ENCODE assay signal across 1 cellular context in the genomic region with DNA sequence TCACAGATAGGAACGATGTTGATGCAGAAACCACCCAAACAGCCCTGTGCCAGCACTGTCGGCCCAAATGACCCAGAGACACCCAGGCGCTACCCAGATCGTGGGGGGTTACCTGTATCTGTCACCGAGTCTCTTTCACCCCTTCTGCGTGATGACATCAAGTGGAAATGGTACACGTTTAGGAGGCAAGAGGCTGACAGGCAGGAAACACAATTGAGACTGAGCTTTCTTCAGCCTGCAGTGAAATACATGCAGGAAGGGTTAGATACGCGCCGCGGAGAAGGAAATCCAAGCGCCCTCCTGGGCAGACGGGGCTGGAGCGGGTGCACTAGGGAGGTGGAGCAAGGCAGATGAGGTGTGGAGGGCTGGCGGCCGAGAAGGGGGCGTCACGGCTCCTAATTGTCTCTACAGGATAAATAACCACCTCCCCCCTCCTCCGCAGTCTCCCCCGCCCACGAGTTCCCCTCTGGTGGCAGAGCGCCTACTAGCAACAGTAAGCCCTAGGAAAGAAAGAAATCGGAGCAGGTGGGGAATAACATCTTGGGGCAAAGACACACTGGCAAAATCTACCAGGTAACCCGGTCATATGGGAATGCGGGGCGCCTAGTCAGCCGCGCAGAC.
TF ChIP-seq lines count a peak whose summit lies in the region.

A gene with protein sequence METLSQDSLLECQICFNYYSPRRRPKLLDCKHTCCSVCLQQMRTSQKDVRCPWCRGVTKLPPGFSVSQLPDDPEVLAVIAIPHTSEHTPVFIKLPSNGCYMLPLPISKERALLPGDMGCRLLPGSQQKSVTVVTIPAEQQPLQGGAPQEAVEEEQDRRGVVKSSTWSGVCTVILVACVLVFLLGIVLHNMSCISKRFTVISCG (minus strand): TSS at position 325 of the 621 bp plus-strand sequence. CDS start 76,544 bp downstream, outside the sequence.

TF ChIP-seq in H1, 55 proteins besides CTCF, POLR2A, EP300 and RAD21:
- TF ChIP-seq TAF1 (IDR thresholded peaks at IDR 0.05; ENCODE audit: low read depth, low read length) (0 out of 2 replicates have a peak, but pooled peaks have one; percentile 15), GTF2F1 (IDR thresholded peaks at IDR 0.05; ENCODE audit: borderline replicate concordance, low read depth, low read length) (no peak), EZH2 (IDR thresholded peaks at IDR 0.05; ENCODE audit: low read depth, low read length, severe bottlenecking) (peak; percentile 26)
- TF ChIP-seq, protein P1, sequence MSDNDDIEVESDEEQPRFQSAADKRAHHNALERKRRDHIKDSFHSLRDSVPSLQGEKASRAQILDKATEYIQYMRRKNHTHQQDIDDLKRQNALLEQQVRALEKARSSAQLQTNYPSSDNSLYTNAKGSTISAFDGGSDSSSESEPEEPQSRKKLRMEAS (IDR thresholded peaks at IDR 0.05), result peak; percentile 7; the same call in 1 of the 2 replicates
